ENCODE assay signal across 9 cellular contexts in genomic region chr11:46860218-46860617, GRCh38. TPM values are rescaled to one million over a fixed set of nuclear protein-coding genes. Genes with fewer than 3 reads are reported as not detected.
"Had no signal": no experiment of that assay in that cellular context is flagged by ENCODE, and none has a peak within 500 bp of the region (broad histone marks: within the 10 kb centered on the region; RNA-seq: fewer than 3 reads in every experiment).

No MANE protein-coding gene starts in this region.

- H3K27ac ChIP-seq: GM23248, HL-60 had no signal

- H3K4me1 ChIP-seq: HAP-1 had no signal

- DNase-seq: GM23248, GOT3, H7, HFFc6 had no signal

- H3K9ac ChIP-seq: GM23248 had no signal

- H3K4me3 Mint-ChIP-seq: HFFc6, IgD-negative memory B cell had no signal

- H3K9me3 ChIP-seq: HAP-1 had no signal

- H3K4me1 Mint-ChIP-seq: IgD-negative memory B cell had no signal

- H3K36me3 Mint-ChIP-seq: IgD-negative memory B cell had no signal

- ATAC-seq: HCT116, HepG2 had no signal

- H3K27ac Mint-ChIP-seq: HFFc6 had no signal

- H3K4me3 ChIP-seq: GM23248, HAP-1 had no signal

RNA-seq across cellular contexts. Expression of gene LRP4, which starts 58.1 kb away (rescaled TPM):
- polyA plus RNA-seq: IgD-negative memory B cell had no signal
